ENCODE assay signal across 8 cellular contexts in the genomic region with DNA sequence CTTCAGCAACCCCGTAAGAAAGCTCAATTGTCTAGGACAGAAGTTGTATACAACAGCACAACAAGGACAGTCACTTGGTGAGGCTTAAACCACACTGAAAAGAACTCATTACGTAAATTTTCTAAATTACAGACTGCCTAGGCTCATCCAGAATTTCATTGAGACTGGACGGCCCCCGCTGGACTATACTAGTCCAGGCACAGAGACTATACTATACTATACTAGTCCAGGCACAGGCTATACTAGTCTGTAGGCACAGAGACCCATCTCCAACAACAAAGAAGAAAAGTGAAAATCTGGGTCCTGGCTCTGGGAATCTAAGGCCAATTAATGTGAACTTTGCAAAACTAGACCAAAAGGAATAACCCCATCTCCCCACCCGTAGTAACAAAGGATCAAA. TPM values are rescaled to one million over a fixed set of nuclear protein-coding genes. Genes with fewer than 3 reads are reported as not detected.
A peak's percentile ranks its signal among the peaks of the same experiment; 100 is the strongest.
DNase-seq lines count a peak whose midpoint lies in the region; ATAC-seq, FAIRE-seq and TF ChIP-seq lines count a peak whose summit lies in the region.

No MANE protein-coding gene starts in this region.

- TF ChIP-seq CTCF in left lung (IDR thresholded peaks at IDR 0.05) (no peak), tibial artery (IDR thresholded peaks at IDR 0.05) (no peak)

- peak; percentile 12 for ATAC-seq in left lung
- no peak for ATAC-seq in GM21360 (IDR thresholded peaks at IDR 0.05; ENCODE audit: unreplicated experiment)

- peaks cover 48% of the 10 kb centered on the region for H3K36me3 Mint-ChIP-seq in activated CD4-positive, alpha-beta T cell treated with anti-CD3 and anti-CD28 coated beads, Interleukin-2, amount 10 ng/mL, durations not matched to agents 24 days and 14 days (ENCODE audit: low read depth)

- H3K9me3 Mint-ChIP-seq in activated CD4-positive, alpha-beta T cell treated with anti-CD3 and anti-CD28 coated beads, Interleukin-2, amount 10 ng/mL, durations not matched to agents 24 days and 14 days, result peaks cover 26% of the 10 kb centered on the region

- peak overlapping the region; percentile 95 for H3K27ac Mint-ChIP-seq in activated CD4-positive, alpha-beta T cell treated with anti-CD3 and anti-CD28 coated beads, Interleukin-2, amount 10 ng/mL, durations not matched to agents 24 days and 14 days

- peaks cover 15% of the 10 kb centered on the region for H3K4me1 Mint-ChIP-seq in activated CD4-positive, alpha-beta T cell treated with anti-CD3 and anti-CD28 coated beads, Interleukin-2, amount 10 ng/mL, durations not matched to agents 24 days and 14 days

- intact Hi-C loops in activated CD4-positive, alpha-beta T cell treated with anti-CD3 and anti-CD28 coated beads, Interleukin-2, amount 10 ng/mL, durations not matched to agents 24 days and 14 days (cut with micrococcal nuclease), result loop anchor here (1.0 to 10.0 kb wide), 7 partner anchors 20 to 469 kb away; partner anchors contain the start of genes ZNF320, ZNF468, ZNF600 and ZNF611
- intact Hi-C loops in left lung (cut with DNase I) (no loop called here), tibial artery (cut with DNase I; ENCODE audit: low total_unique reads) (loop anchor here (2.0 kb wide), 1 partner anchor 19 kb away; no protein-coding TSS in a partner anchor)

- H3K4me3 ChIP-seq in adipocyte (ENCODE audit: low read length) (peak overlapping the region; percentile 98), left lung (peak overlapping the region; percentile 75 to 80), tibial artery (peak overlapping the region; percentile 64 to 77)

- FAIRE-seq in frontal cortex (lab: Jason Lieb, UNC), result no peak

- DNase-seq in activated CD4-positive, alpha-beta T cell treated with anti-CD3 and anti-CD28 coated beads, Interleukin-2, amount 10 ng/mL, durations not matched to agents 24 days and 14 days, result no peak
- DNase-seq in activated CD4-positive, alpha-beta T cell treated with anti-CD3 and anti-CD28 coated beads for 1 hour, result no peak
- DNase-seq in adipocyte (ENCODE audit: low read depth) (peak; percentile 17), left lung (no peak), tibial artery (no peak), ecto neural progenitor cell (ENCODE audit: low spot score) (no peak), frontal cortex (ENCODE audit: low spot score in 2 of 2) (no peak)

- H3K27me3 ChIP-seq in adipocyte (replicated peaks; ENCODE audit: control insufficient read depth, insufficient read depth, low read length) (no peaks in the 10 kb centered on the region), left lung (no peaks in the 10 kb centered on the region), tibial artery (no peaks in the 10 kb centered on the region)

- peaks cover 16% of the 10 kb centered on the region for H3K4me1 ChIP-seq in adipocyte (ENCODE audit: control insufficient read depth, insufficient read depth, low read length)
- peaks cover 4 to 9% of the 10 kb centered on the region in 2 donors for H3K4me1 ChIP-seq in left lung
- peaks cover 0 to 17% (median 6%) of the 10 kb centered on the region in 4 donors for H3K4me1 ChIP-seq in tibial artery

- H3K4me3 Mint-ChIP-seq in activated CD4-positive, alpha-beta T cell treated with anti-CD3 and anti-CD28 coated beads, Interleukin-2, amount 10 ng/mL, durations not matched to agents 24 days and 14 days, result peak overlapping the region; percentile 97

- peak overlapping the region; percentile 93 for H3K9ac ChIP-seq in adipocyte (ENCODE audit: low read length)

- H3K36me3 ChIP-seq in adipocyte (ENCODE audit: control insufficient read depth, insufficient read depth, low read length, severe bottlenecking), result peaks cover 7% of the 10 kb centered on the region
- peaks cover 0 to 30% of the 10 kb centered on the region in 2 donors for H3K36me3 ChIP-seq in left lung
- peaks cover 28 to 35% (median 33%) of the 10 kb centered on the region in 3 donors for H3K36me3 ChIP-seq in tibial artery

- H3K9me3 ChIP-seq in adipocyte (ENCODE audit: control insufficient read depth, low read length), result peaks cover 3% of the 10 kb centered on the region
- H3K9me3 ChIP-seq in left lung, result peaks cover 0 to 38% of the 10 kb centered on the region in 2 donors
- H3K9me3 ChIP-seq in tibial artery, result peaks cover 0 to 33% (median 21%) of the 10 kb centered on the region in 3 donors

- no peaks in the 10 kb centered on the region for H3K27me3 Mint-ChIP-seq in activated CD4-positive, alpha-beta T cell treated with anti-CD3 and anti-CD28 coated beads, Interleukin-2, amount 10 ng/mL, durations not matched to agents 24 days and 14 days

- peak overlapping the region; percentile 77 to 85 for H3K27ac ChIP-seq in left lung
- peak overlapping the region; percentile 80 to 84 for H3K27ac ChIP-seq in tibial artery

RNA-seq across cellular contexts. Expression of gene ZNF816, which starts 0.7 kb away (rescaled TPM):
- 8.9 TPM in 2 replicates for total RNA-seq in activated CD4-positive, alpha-beta T cell treated with anti-CD3 and anti-CD28 coated beads, Interleukin-2, amount 10 ng/mL, durations not matched to agents 24 days and 14 days
- total RNA-seq in left lung, result 10 to 100 TPM; 10.9 to 12.2 TPM
- total RNA-seq in frontal cortex, result 2.4 TPM

RNA-seq across cellular contexts. Expression of gene ZNF888, which starts 38.8 kb away (rescaled TPM):
- 4.4 and 6.5 TPM in 2 replicates for total RNA-seq in activated CD4-positive, alpha-beta T cell treated with anti-CD3 and anti-CD28 coated beads, Interleukin-2, amount 10 ng/mL, durations not matched to agents 24 days and 14 days
- 1 to 10 TPM; 5.7 to 8.0 TPM for total RNA-seq in left lung
- 3.3 TPM for total RNA-seq in frontal cortex

RNA-seq across cellular contexts. Expression of gene ERVV-1, which starts 51.7 kb away (rescaled TPM):
- not detected in 2 replicates for total RNA-seq in activated CD4-positive, alpha-beta T cell treated with anti-CD3 and anti-CD28 coated beads, Interleukin-2, amount 10 ng/mL, durations not matched to agents 24 days and 14 days
- not detected for total RNA-seq in left lung
- not detected for total RNA-seq in frontal cortex

Comparison
In these comparisons a context has a peak if more than half of its experiments do, and no peak if none do; other contexts are left out.
1. intact Hi-C loops: an anchor here in activated CD4-positive, alpha-beta T cell treated with anti-CD3 and anti-CD28 coated beads, Interleukin-2, amount 10 ng/mL, durations not matched to agents 24 days and 14 days (1.0 to 10.0 kb wide) and tibial artery (2.0 kb wide); none called in left lung.